Comparison of ENCODE assay signal across 8 cellular contexts in the genomic region with DNA sequence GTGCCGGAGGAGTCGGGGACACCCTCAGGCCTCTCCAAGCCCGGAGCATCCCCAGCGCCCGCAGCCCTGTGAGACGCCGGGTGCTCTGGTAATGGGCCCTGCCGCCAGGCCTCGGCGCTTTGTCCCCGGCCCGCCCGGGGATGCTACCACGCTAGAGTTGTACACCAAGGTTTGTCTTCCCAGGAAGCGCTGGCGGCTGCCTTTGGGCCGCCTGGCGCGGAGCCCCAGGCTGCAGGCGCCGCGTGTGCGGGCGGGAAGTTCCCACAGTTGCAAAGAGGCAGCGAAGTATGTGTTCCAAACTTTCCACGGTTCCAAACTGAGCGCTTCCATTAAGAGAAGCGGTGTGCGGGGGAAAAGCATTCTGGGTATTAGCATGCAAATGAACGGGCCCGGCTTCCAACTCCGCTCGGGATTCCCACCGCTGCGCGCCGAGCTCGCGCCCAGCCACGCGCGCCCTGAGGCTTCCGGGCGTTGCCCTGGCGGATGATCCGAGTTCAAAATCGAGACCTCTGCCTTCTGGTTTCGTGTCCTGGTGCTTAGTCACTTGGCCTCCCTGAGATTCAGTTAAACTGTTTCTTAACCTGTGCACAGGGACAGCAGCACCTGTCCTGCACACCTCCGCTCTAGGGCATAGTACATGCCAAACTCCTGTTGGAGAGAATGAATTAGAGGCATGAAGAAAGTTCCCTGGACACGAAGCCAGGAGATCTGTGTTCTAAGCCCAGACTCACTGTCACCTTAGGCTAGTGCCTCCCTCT. TPM values are rescaled to one million over a fixed set of nuclear protein-coding genes. Genes with fewer than 3 reads are reported as not detected.
DNase-seq lines count a peak whose midpoint lies in the region; ATAC-seq and TF ChIP-seq lines count a peak whose summit lies in the region.

No MANE protein-coding gene starts in this region.

- no peaks in the 10 kb centered on the region for H3K27me3 ChIP-seq in CD8-positive, alpha-beta T cell (ENCODE audit: insufficient read depth, low read length)
- no peaks in the 10 kb centered on the region for H3K27me3 ChIP-seq in OCI-LY1 (ENCODE audit: insufficient read depth, low read length)

- H3K36me3 Mint-ChIP-seq in CD8-positive, alpha-beta T cell = peaks cover 24% of the 10 kb centered on the region

- peak overlapping the region; percentile 38 for H3K27ac ChIP-seq in CD8-positive, alpha-beta T cell (ENCODE audit: low read depth, low read length)
- H3K27ac ChIP-seq in OCI-LY1 (ENCODE audit: low read depth, low read length, poor library complexity, severe bottlenecking) = peak overlapping the region; percentile 50

- H3K9me3 Mint-ChIP-seq in CD8-positive, alpha-beta T cell = no peaks in the 10 kb centered on the region

- intact Hi-C loops in CD8-positive, alpha-beta T cell (cut with DNase I, micrococcal nuclease) = loop anchor here (2.0 to 10.0 kb wide), 10 partner anchors 141 to 1765 kb away; partner anchors contain the start of genes EIF4ENIF1 (in 2 of the 2), YWHAH (in 2 of the 2), ASCC2 (in 1 of the 2) and NF2 (in 1 of the 2)
- intact Hi-C loops in mucosa of descending colon (cut with DNase I, micrococcal nuclease) = no loop called here

- ATAC-seq in CD8-positive, alpha-beta T cell = no peak
- ATAC-seq in mucosa of descending colon = peak; percentile 34

- 0 out of 2 replicates have a peak, but pooled peaks cover 7% of the 10 kb centered on the region for H3F3A ChIP-seq in OCI-LY1 (ENCODE audit: insufficient read depth, low read length)

- no peak for TF ChIP-seq CTCF in CD8-positive, alpha-beta T cell (IDR thresholded peaks at IDR 0.05)
- TF ChIP-seq CTCF in OCI-LY1 (IDR thresholded peaks at IDR 0.05; ENCODE audit: low read length) = no peak
- no peak for TF ChIP-seq CTCF in epithelial cell of proximal tubule (conservative IDR thresholded peaks at IDR 0.05; ENCODE audit: low read depth, low read length)
- no peak for TF ChIP-seq CTCF in mucosa of descending colon (IDR thresholded peaks at IDR 0.05)

- peak overlapping the region; percentile 85 for H3K27ac Mint-ChIP-seq in CD8-positive, alpha-beta T cell

- no peak overlapping the region for H2AFZ ChIP-seq in OCI-LY1 (ENCODE audit: low read length)

- H3K4me1 Mint-ChIP-seq in CD8-positive, alpha-beta T cell (ENCODE audit: low read depth) = peaks cover 36% of the 10 kb centered on the region

- H3K9ac ChIP-seq in OCI-LY1 (ENCODE audit: low read length) = peak overlapping the region; percentile 77

- CTCF ChIA-PET in CD8-positive, alpha-beta T cell (lab: Charles Lee) = interaction anchor here (1.0 to 1.5 kb wide), 4 partner anchors 10 to 285 kb away, joined by 3 to 4 read pairs (median 3); no protein-coding TSS in a partner anchor

- H3K4me3 ChIP-seq in CD8-positive, alpha-beta T cell (ENCODE audit: low read depth, low read length) = peak overlapping the region; percentile 61
- peak overlapping the region; percentile 63 for H3K4me3 ChIP-seq in OCI-LY1 (ENCODE audit: low read depth, low read length, poor library complexity, severe bottlenecking)
- H3K4me3 ChIP-seq in epithelial cell of proximal tubule (ENCODE audit: low read depth, low read length) = peak overlapping the region; percentile 71
- H3K4me3 ChIP-seq in mucosa of descending colon = peak overlapping the region; percentile 17

- H3K4me1 ChIP-seq in CD8-positive, alpha-beta T cell (ENCODE audit: insufficient read depth, low read length) = peaks cover 33% of the 10 kb centered on the region
- H3K4me1 ChIP-seq in OCI-LY1 (ENCODE audit: insufficient read depth, low read length, severe bottlenecking) (peaks cover 42% of the 10 kb centered on the region), mucosa of descending colon (ENCODE audit: low read depth) (peaks cover 32% of the 10 kb centered on the region)

- H3K36me3 ChIP-seq in CD8-positive, alpha-beta T cell (ENCODE audit: insufficient read depth, low read length) = no peaks in the 10 kb centered on the region
- H3K36me3 ChIP-seq in OCI-LY1 (ENCODE audit: insufficient read depth, low read length) (peaks cover 29% of the 10 kb centered on the region), mucosa of descending colon (ENCODE audit: low read depth) (no peaks in the 10 kb centered on the region)

- peaks cover 26% of the 10 kb centered on the region for H3K79me2 ChIP-seq in OCI-LY1 (ENCODE audit: insufficient read depth, low read length)

- H3K9me3 ChIP-seq in CD8-positive, alpha-beta T cell (ENCODE audit: low read length) = no peaks in the 10 kb centered on the region
- H3K9me3 ChIP-seq in OCI-LY1 (ENCODE audit: low read length) (no peaks in the 10 kb centered on the region), mucosa of descending colon (no peaks in the 10 kb centered on the region)

- no peaks in the 10 kb centered on the region for H3K27me3 Mint-ChIP-seq in CD8-positive, alpha-beta T cell (ENCODE audit: low read depth)

- DNase-seq in CD8-positive, alpha-beta T cell = peak in 6 of 7 experiments; percentile 22 to 68 (median 48)
- DNase-seq in HK-2 (ENCODE audit: unreplicated experiment) (peak; percentile 72), epithelial cell of proximal tubule (ENCODE audit: low read depth) (no peak), mucosa of descending colon (peak; percentile 72 to 81 (median 77)), OCI-M2 (lab: John Stamatoyannopoulos, UW; ENCODE audit: unreplicated experiment) (no peak)
- DNase-seq in activated T-cell treated with anti-CD3 and anti-CD28 coated beads, Interleukin-2, amount 50 U/mL, for 1 hour = peak; percentile 66
- peak; percentile 11 to 18 for DNase-seq in stimulated activated CD8-positive, alpha-beta memory T cell treated with anti-CD3 and anti-CD28 coated beads, Interleukin-7, amount 100 ng/mL, for 1 hour (ENCODE audit: low read depth in 2 of 2)

- POLR2A ChIA-PET in CD8-positive, alpha-beta T cell (lab: Charles Lee) = interaction anchor here (0.6 to 6.4 kb wide), 13 partner anchors 8 to 608 kb away, joined by 3 to 122 read pairs (median 4); partner anchors contain the start of genes DRG1, LIMK2 and PIK3IP1

- peak overlapping the region; percentile 83 for H3K4me3 Mint-ChIP-seq in CD8-positive, alpha-beta T cell

- H3K9me2 ChIP-seq in OCI-LY1 (ENCODE audit: low read depth, low read length) = no peaks in the 10 kb centered on the region

- H3K4me2 ChIP-seq in OCI-LY1 (ENCODE audit: low read length) = peak overlapping the region; percentile 79

- H4K20me1 ChIP-seq in OCI-LY1 (ENCODE audit: insufficient read depth, low read length) = no peaks in the 10 kb centered on the region

RNA-seq across cellular contexts. Expression of gene PATZ1, which starts 1.3 kb away (rescaled TPM):
- total RNA-seq in CD8-positive, alpha-beta T cell = 10 to 100 TPM; 57.8 to 61.3 TPM
- total RNA-seq in epithelial cell of proximal tubule (30.8 and 31.4 TPM in 2 replicates), mucosa of descending colon (10 to 100 TPM; 16.5 to 23.1 (median 16.9) TPM)

RNA-seq across cellular contexts. Expression of gene DRG1, which starts 52.0 kb away (rescaled TPM):
- 10 to 100 TPM; 55.9 to 63.3 TPM for total RNA-seq in CD8-positive, alpha-beta T cell
- total RNA-seq in epithelial cell of proximal tubule = 77.9 and 113 TPM in 2 replicates
- total RNA-seq in mucosa of descending colon = 10 to 100 TPM; 39.1 to 50.7 (median 40.5) TPM

RNA-seq across cellular contexts. Expression of gene PIK3IP1, which starts 55.1 kb away (rescaled TPM):
- 100 to 1,000 TPM; 802 to 814 TPM for total RNA-seq in CD8-positive, alpha-beta T cell
- total RNA-seq in epithelial cell of proximal tubule (2.6 and 11.8 TPM in 2 replicates), mucosa of descending colon (10 to 100 TPM; 17.1 to 24.7 (median 22.8) TPM)

Comparison
In these comparisons a context has a peak if more than half of its experiments do, and no peak if none do; other contexts are left out.
1. DNase-seq: peak in CD8-positive, alpha-beta T cell (6 of 7), HK-2 (single experiment), activated T-cell treated with anti-CD3 and anti-CD28 coated beads, Interleukin-2, amount 50 U/mL, for 1 hour (single experiment), mucosa of descending colon (3 of 3) and stimulated activated CD8-positive, alpha-beta memory T cell treated with anti-CD3 and anti-CD28 coated beads, Interleukin-7, amount 100 ng/mL, for 1 hour (2 of 2); none in epithelial cell of proximal tubule (single experiment) and OCI-M2 (single experiment).
2. H3K4me3 ChIP-seq: peak in every context shown above with its lines; median percentile 71 in epithelial cell of proximal tubule; 63 in OCI-LY1; 61 in CD8-positive, alpha-beta T cell; 17 in mucosa of descending colon.
3. RNA of gene PIK3IP1, which starts 55.1 kb away (total RNA-seq): 802 to 814 TPM in CD8-positive, alpha-beta T cell; 17.1 to 24.7 TPM in mucosa of descending colon and 2.6 to 11.8 TPM in epithelial cell of proximal tubule; every median in the first group is over 10 times any median in the second.
4. intact Hi-C loops: an anchor here in CD8-positive, alpha-beta T cell (2.0 to 10.0 kb wide); none called in mucosa of descending colon.